In the genomic region with DNA sequence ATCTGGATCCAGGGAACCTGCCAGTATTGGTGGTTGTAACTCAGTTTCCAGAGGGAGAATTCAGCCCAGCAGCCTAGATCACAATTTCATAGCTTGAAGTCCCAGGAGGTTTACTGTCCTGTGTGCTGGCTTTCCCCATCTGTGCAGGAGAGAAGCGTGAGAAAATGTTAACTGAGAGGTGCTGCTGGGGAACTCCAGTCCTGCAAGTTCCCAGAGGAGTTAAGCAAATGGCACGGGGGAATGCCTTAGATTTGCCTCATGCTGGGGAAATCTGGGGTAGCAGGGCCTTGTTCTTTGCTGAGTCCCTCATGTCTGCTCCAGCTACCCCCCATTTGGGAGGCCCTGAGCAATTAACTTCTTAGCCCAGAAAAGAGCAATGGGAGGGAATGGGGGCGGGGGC, we compare ENCODE assay signal across 16 cellular contexts. TPM values are rescaled to one million over a fixed set of nuclear protein-coding genes. Genes with fewer than 3 reads are reported as not detected.
DNase-seq lines count a peak whose midpoint lies in the region; ATAC-seq and TF ChIP-seq lines count a peak whose summit lies in the region.
"Had no signal": no experiment of that assay in that cellular context is flagged by ENCODE, and none has a peak within 500 bp of the region (broad histone marks: within the 10 kb centered on the region; RNA-seq: fewer than 3 reads in every experiment).

No MANE protein-coding gene starts in this region.

- no peaks in the 10 kb centered on the region for H3K27me3 ChIP-seq in right atrium auricular region
- H3K27me3 ChIP-seq: SJCRH30 had no signal

- no peak overlapping the region for H3K4me3 ChIP-seq in right atrium auricular region
- H3K4me3 ChIP-seq: coronary artery, SJCRH30, thoracic aorta had no signal

- H3K4me1 ChIP-seq in right atrium auricular region: no peaks in the 10 kb centered on the region
- H3K4me1 ChIP-seq: SJCRH30 had no signal

- no peaks in the 10 kb centered on the region for H3K9me3 Mint-ChIP-seq in memory B cell

- H3K27ac ChIP-seq in right atrium auricular region: no peak overlapping the region
- H3K27ac ChIP-seq: coronary artery, SJCRH30, thoracic aorta, VCaP had no signal

- no peak for TF ChIP-seq CTCF in right atrium auricular region (IDR thresholded peaks at IDR 0.05)

- H3K4me1 Mint-ChIP-seq in memory B cell: peaks cover 60% of the 10 kb centered on the region

- H3K27me3 Mint-ChIP-seq in memory B cell: no peaks in the 10 kb centered on the region

- H3K27ac Mint-ChIP-seq in memory B cell: peak overlapping the region; percentile 88

- peak overlapping the region; percentile 2 for H3K4me3 Mint-ChIP-seq in memory B cell

- peak in 1 of 2 donors; percentile 9 for DNase-seq in memory B cell (ENCODE audit: low spot score in 2 of 2)
- DNase-seq in activated naive CD4-positive, alpha-beta T cell treated with anti-CD3 and anti-CD28 coated beads, Interleukin-2, amount 50 U/mL, for 16 hours: no peak
- DNase-seq in activated CD4-positive, alpha-beta T cell treated with anti-CD3 and anti-CD28 coated beads, Interleukin-2, amount 50 U/mL, for 1 hour: no peak
- no peak for DNase-seq in activated naive CD4-positive, alpha-beta T cell treated with Interleukin-2 at 50 U/mL for 16 hours
- no peak for DNase-seq in right atrium auricular region (ENCODE audit: low spot score)
- DNase-seq: activated CD8-positive, alpha-beta memory T cell treated with anti-CD3 and anti-CD28 coated beads, Interleukin-2, amount 50 U/mL, for 4 hours; NCI-H748 treated with DMSO at 0.1 percent for 48 hours; occipital lobe; SJCRH30; small intestine had no signal

- no peaks in the 10 kb centered on the region for H3K9me3 ChIP-seq in right atrium auricular region
- H3K9me3 ChIP-seq: SJCRH30, thoracic aorta had no signal

- no peaks in the 10 kb centered on the region for H3K36me3 ChIP-seq in right atrium auricular region
- H3K36me3 ChIP-seq: SJCRH30, thoracic aorta had no signal

- H3K36me3 Mint-ChIP-seq in memory B cell: peaks cover 17% of the 10 kb centered on the region

- ATAC-seq in GM18498 (IDR thresholded peaks at IDR 0.05; ENCODE audit: unreplicated experiment) (peak; percentile 42), GM21423 (IDR thresholded peaks at IDR 0.05; ENCODE audit: unreplicated experiment) (peak; percentile 49), HG03354 (IDR thresholded peaks at IDR 0.05; ENCODE audit: poor library complexity, severe bottlenecking, unreplicated experiment) (peak; percentile 36), memory B cell (ENCODE audit: low read depth) (peak; percentile 35)

RNA-seq across cellular contexts. Expression of a gene that starts 25.1 kb away (rescaled TPM):
- 1 to 10 TPM in 1 of 2 donors, under 1 TPM in 1; 0.19 to 1.3 TPM for total RNA-seq in right atrium auricular region
- total RNA-seq: occipital lobe, SJCRH30 had no signal

RNA-seq across cellular contexts. Expression of a gene that starts 31.1 kb away (rescaled TPM):
- total RNA-seq in right atrium auricular region: 1 to 10 TPM; 2.5 to 3.1 TPM
- total RNA-seq: SJCRH30 had no signal
